ENCODE assay signal across 1 cellular context in genomic region chr3:196275126-196275525, GRCh38.
TF ChIP-seq lines count a peak whose summit lies in the region.

No MANE protein-coding gene starts in this region.

TF ChIP-seq in K562, 482 proteins besides CTCF, POLR2A, EP300 and RAD21:
- TF ChIP-seq HEY1 (CRISPR knock-in tag; IDR thresholded peaks at IDR 0.05; ENCODE audit: borderline replicate concordance) = no peak
- TF ChIP-seq NR2C1 (IDR thresholded peaks at IDR 0.05) = 0 out of 2 replicates have a peak, but pooled peaks have one; percentile 8
- TF ChIP-seq NR2C1 (tag; IDR thresholded peaks at IDR 0.05) = no peak
- 0 out of 2 replicates have a peak, but pooled peaks have one; percentile 34 for TF ChIP-seq ETV5 (CRISPR knock-in tag; IDR thresholded peaks at IDR 0.05; ENCODE audit: low read depth)
- TF ChIP-seq RNF219 (CRISPR knock-in tag; IDR thresholded peaks at IDR 0.05) = no peak
